ENCODE assay signal across 11 cellular contexts in the genomic region with DNA sequence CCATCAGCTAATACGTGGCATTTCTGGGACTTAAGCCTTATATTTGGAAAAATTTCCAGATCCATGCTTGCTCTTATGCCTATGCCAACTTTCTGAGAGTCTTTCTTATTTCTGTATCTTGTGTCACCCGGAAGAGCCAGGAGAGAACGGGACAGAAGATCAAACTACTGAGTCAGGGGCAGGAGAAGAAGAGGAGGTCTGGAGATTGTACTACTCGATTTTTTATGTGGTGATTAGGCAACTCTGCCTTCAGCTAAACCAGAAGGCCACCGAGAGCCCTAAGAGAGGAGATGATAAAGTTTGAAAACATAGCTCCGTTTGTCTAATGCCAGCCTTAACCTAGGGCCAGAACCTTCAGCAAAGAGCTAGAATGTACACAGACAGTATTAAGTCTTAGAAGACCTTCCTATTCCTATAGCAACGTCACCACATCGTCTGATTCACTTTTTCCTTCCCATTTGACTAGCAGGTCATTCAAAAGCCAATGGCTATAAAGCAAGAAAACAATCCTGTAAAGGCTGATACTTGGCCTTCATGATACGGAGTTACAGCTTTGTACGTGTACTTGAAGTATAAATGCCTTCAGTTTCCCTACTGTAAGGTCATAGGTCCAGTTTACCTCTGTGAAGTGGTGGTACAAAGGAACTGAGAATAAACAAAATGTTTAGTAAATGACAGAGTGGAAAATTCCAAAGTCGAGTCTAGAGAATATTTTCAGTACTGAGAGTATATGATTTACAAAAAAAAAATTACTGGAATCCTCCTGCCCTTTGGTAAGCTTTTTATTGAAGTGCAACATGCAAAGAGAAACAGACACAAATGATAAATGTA.
DNase-seq lines count a peak whose midpoint lies in the region; ATAC-seq, FAIRE-seq and TF ChIP-seq lines count a peak whose summit lies in the region.
"Had no signal": no experiment of that assay in that cellular context is flagged by ENCODE, and none has a peak within 500 bp of the region (broad histone marks: within the 10 kb centered on the region; RNA-seq: fewer than 3 reads in every experiment).

No MANE protein-coding gene starts in this region.

- no peak for DNase-seq in GM12891 (ENCODE audit: insufficient read length, low spot score)
- DNase-seq in M059J (ENCODE audit: low read depth): peak; percentile 26
- DNase-seq in central memory CD8-positive, alpha-beta T cell (ENCODE audit: low spot score in 2 of 2): no peak
- no peak for DNase-seq in osteocyte (ENCODE audit: extremely low spot score, unreplicated experiment)
- no peak for DNase-seq in NOMO-1 treated with dmso at 0.1 percent for 144 hours (lab: John Stamatoyannopoulos, UW; ENCODE audit: unreplicated experiment)
- DNase-seq: DMS79 treated with DMSO at 0.1 percent for 48 hours, NCI-H187, SK-N-SH had no signal

- no peak for ATAC-seq in central memory CD8-positive, alpha-beta T cell (replicated peaks; ENCODE audit: extremely low read depth, poor library complexity, severe bottlenecking)
- ATAC-seq in GM18909 (IDR thresholded peaks at IDR 0.05; ENCODE audit: poor library complexity, unreplicated experiment) (no peak), GM21786 (IDR thresholded peaks at IDR 0.05; ENCODE audit: unreplicated experiment) (no peak)

- peak; percentile 56 for FAIRE-seq in GM12891 (lab: Jason Lieb, UNC)

- H3K9me3 Mint-ChIP-seq in central memory CD8-positive, alpha-beta T cell: no peaks in the 10 kb centered on the region
- no peaks in the 10 kb centered on the region for H3K9me3 Mint-ChIP-seq in osteocyte (ENCODE audit: unreplicated experiment)
- H3K9me3 Mint-ChIP-seq: mesothelial cell of epicardium had no signal

- TF ChIP-seq POLR2A in GM12891 (IDR thresholded peaks at IDR 0.05; ENCODE audit: low read depth, low read length): no peak

- peak overlapping the region; percentile 85 for H3K27ac Mint-ChIP-seq in central memory CD8-positive, alpha-beta T cell (ENCODE audit: low read depth)
- H3K27ac Mint-ChIP-seq in osteocyte (ENCODE audit: unreplicated experiment): peak overlapping the region; percentile 46
- H3K27ac Mint-ChIP-seq: mesothelial cell of epicardium had no signal

- no peaks in the 10 kb centered on the region for H3K27me3 Mint-ChIP-seq in central memory CD8-positive, alpha-beta T cell
- H3K27me3 Mint-ChIP-seq in osteocyte (ENCODE audit: unreplicated experiment): no peaks in the 10 kb centered on the region

- H3K36me3 Mint-ChIP-seq in central memory CD8-positive, alpha-beta T cell (ENCODE audit: insufficient read depth): peaks cover 35% of the 10 kb centered on the region
- H3K36me3 Mint-ChIP-seq in osteocyte (ENCODE audit: unreplicated experiment): peaks cover 10% of the 10 kb centered on the region
- H3K36me3 Mint-ChIP-seq: mesothelial cell of epicardium had no signal

- H3K4me1 Mint-ChIP-seq in central memory CD8-positive, alpha-beta T cell: peaks cover 81% of the 10 kb centered on the region
- H3K4me1 Mint-ChIP-seq in osteocyte (ENCODE audit: unreplicated experiment): peaks cover 20% of the 10 kb centered on the region

- no peak overlapping the region for H3K4me3 Mint-ChIP-seq in central memory CD8-positive, alpha-beta T cell
- no peak overlapping the region for H3K4me3 Mint-ChIP-seq in osteocyte (ENCODE audit: unreplicated experiment)
- H3K4me3 Mint-ChIP-seq: mesothelial cell of epicardium had no signal

- no peak for TF ChIP-seq CTCF in osteocyte (IDR thresholded peaks at IDR 0.05)

TF ChIP-seq in GM12891, 5 proteins besides CTCF, POLR2A, EP300 and RAD21:
- TF ChIP-seq TAF1 (IDR thresholded peaks at IDR 0.05; ENCODE audit: low read depth, low read length): no peak
- no peak for TF ChIP-seq PAX5 (IDR thresholded peaks at IDR 0.05; ENCODE audit: insufficient read depth, low read length, severe bottlenecking)
- peak; percentile 10; the same call in 1 of the 2 replicates for TF ChIP-seq SPI1 (IDR thresholded peaks at IDR 0.05; ENCODE audit: low read depth, low read length)
